Comparison of ENCODE assay signal across 9 cellular contexts in genomic region chr2:65075605-65076344, GRCh38. TPM values are rescaled to one million over a fixed set of nuclear protein-coding genes. Genes with fewer than 3 reads are reported as not detected.
A peak's percentile ranks its signal among the peaks of the same experiment; 100 is the strongest.
DNase-seq lines count a peak whose midpoint lies in the region; ATAC-seq and TF ChIP-seq lines count a peak whose summit lies in the region.
"Had no signal": no experiment of that assay in that cellular context is flagged by ENCODE, and none has a peak within 500 bp of the region (broad histone marks: within the 10 kb centered on the region; RNA-seq: fewer than 3 reads in every experiment).

No MANE protein-coding gene starts in this region.

- POLR2A ChIA-PET in HEK293 (lab: Yijun Ruan, JAX) = interaction anchor here (0.8 to 1.8 kb wide), 4 partner anchors 20 to 152 kb away, joined by 3 to 9 read pairs (median 6); partner anchors contain the start of genes ACTR2, CEP68 and RAB1A

- CTCF ChIA-PET in HEK293 (lab: Yijun Ruan, JAX) = interaction anchor here (0.6 to 1.2 kb wide), 3 partner anchors 10 to 94 kb away, joined by 3 to 4 read pairs (median 4); no protein-coding TSS in a partner anchor

- no peaks in the 10 kb centered on the region for H3K27me3 ChIP-seq in spleen (replicated peaks in 1 of 7)

- H3K9me3 ChIP-seq in HEK293 (ENCODE audit: control insufficient read depth, insufficient read depth, low read depth, low read length) (no peaks in the 10 kb centered on the region), spleen (no peaks in the 10 kb centered on the region)

- WGBS in spleen, 5 donors = 45 to 68% (median 62%) methylated on average over 5 of the region's 5 CpGs

- H3K36me3 ChIP-seq in HEK293 (ENCODE audit: control insufficient read depth in 2 of 2, insufficient read depth in 1 of 2, low read length in 2 of 2) (peaks cover 16 to 83% of the 10 kb centered on the region in 2 experiments), spleen (peaks cover 0 to 100% (median 55%) of the 10 kb centered on the region in 6 donors)

- ATAC-seq in GM21528 (IDR thresholded peaks at IDR 0.05; ENCODE audit: low FRiP score, unreplicated experiment) = no peak
- ATAC-seq: effector memory CD8-positive, alpha-beta T cell had no signal

- DNase-seq in astrocyte of the spinal cord (ENCODE audit: low read depth, low spot score) (peak; percentile 26), islet precursor cell (peak; percentile 73), spleen (peak; percentile 66), COR-L47 (lab: John Stamatoyannopoulos, UW) (no peak), DMS 273 (lab: John Stamatoyannopoulos, UW; ENCODE audit: unreplicated experiment) (no peak), NCI-H187 treated with DMSO at 0.1 percent for 48 hours (lab: John Stamatoyannopoulos, UW) (no peak)
- DNase-seq: effector memory CD8-positive, alpha-beta T cell had no signal

- TF ChIP-seq CTCF in HEK293 (tag by site-specific recombination; IDR thresholded peaks at IDR 0.05) (no peak), astrocyte of the spinal cord (IDR thresholded peaks at IDR 0.05; ENCODE audit: low read depth, low read length) (no peak), spleen (IDR thresholded peaks at IDR 0.05 in 8 of 11, conservative IDR thresholded peaks at IDR 0.05 in 3 of 11) (no peak)

- H3K27ac ChIP-seq in HEK293 (ENCODE audit: extremely low read depth, low read depth, low read length) = peak overlapping the region; percentile 31; the same call in 1 of the 2 replicates
- H3K27ac ChIP-seq in spleen = peak overlapping the region in 6 of 8 donors; percentile 4 to 61 (median 47)

- in situ Hi-C loops in astrocyte of the spinal cord (cut with HindIII; ENCODE audit: low sequenced_read_pairs) = no loop called here

- TF ChIP-seq POLR2A in spleen (IDR thresholded peaks at IDR 0.05) = no peak

- peaks cover 9% of the 10 kb centered on the region; the same call in 1 of the 2 replicates for H3K4me1 ChIP-seq in HEK293 (ENCODE audit: control insufficient read depth, insufficient read depth, low read length)
- peaks cover 8 to 47% (median 19%) of the 10 kb centered on the region in 6 donors for H3K4me1 ChIP-seq in spleen

- no peak overlapping the region for H3K4me3 ChIP-seq in HEK293 (ENCODE audit: low read depth, low read length)
- H3K4me3 ChIP-seq in astrocyte of the spinal cord (ENCODE audit: low read depth, low read length) = no peak overlapping the region
- no peak overlapping the region for H3K4me3 ChIP-seq in spleen

- intact Hi-C loops in spleen (cut with DNase I; ENCODE audit: low total_unique reads) = no loop called here

TF ChIP-seq in HEK293, 187 proteins besides CTCF, POLR2A, EP300 and RAD21:
- TF ChIP-seq INSM2 (tag by site-specific recombination; IDR thresholded peaks at IDR 0.05) = no peak
- no peak for TF ChIP-seq ZNF514 (tag by site-specific recombination; IDR thresholded peaks at IDR 0.05)
- TF ChIP-seq ZNF148 (tag by site-specific recombination; IDR thresholded peaks at IDR 0.05; ENCODE audit: borderline replicate concordance) = no peak
- TF ChIP-seq MEIS1 (CRISPR knock-in tag; IDR thresholded peaks at IDR 0.05; ENCODE audit: borderline replicate concordance) = no peak
- no peak for TF ChIP-seq HIC1 (tag by site-specific recombination; IDR thresholded peaks at IDR 0.05)
- no peak for TF ChIP-seq ZSCAN5A (tag by site-specific recombination; IDR thresholded peaks at IDR 0.05)
- 0 out of 2 replicates have a peak, but pooled peaks have one; percentile 21 for TF ChIP-seq ZNF366 (tag by site-specific recombination; conservative IDR thresholded peaks at IDR 0.05)
- TF ChIP-seq ZNF391 (tag by site-specific recombination; IDR thresholded peaks at IDR 0.05; ENCODE audit: borderline replicate concordance, low read depth) = no peak
- TF ChIP-seq ZIC2 (tag by site-specific recombination; IDR thresholded peaks at IDR 0.05) = peak; percentile 24

RNA-seq across cellular contexts. Expression of gene CEP68, which starts 19.6 kb away (rescaled TPM):
- 10 to 100 TPM; 16.6 to 26.7 (median 22.2) TPM for total RNA-seq in spleen
- polyA plus RNA-seq in spleen = 1 to 10 TPM; 5.2 to 7.0 (median 5.7) TPM

RNA-seq across cellular contexts. Expression of gene RAB1A, which starts 54.1 kb away (rescaled TPM):
- 100 to 1,000 TPM in 2 of 7 donors, 10 to 100 TPM in 5; 83.9 to 101 (median 92.0) TPM for total RNA-seq in spleen
- polyA plus RNA-seq in spleen = 10 to 100 TPM; 47.7 to 83.0 (median 63.5) TPM

Comparison
In these comparisons a context has a peak if more than half of its experiments do, and no peak if none do; other contexts are left out.
1. DNase-seq: peak in astrocyte of the spinal cord (single experiment), islet precursor cell (single experiment) and spleen (single experiment); none in COR-L47 (single experiment), DMS 273 (single experiment) and NCI-H187 treated with DMSO at 0.1 percent for 48 hours (single experiment).